In genomic region chr6:39050453-39051112, GRCh38 we compare ENCODE assay signal across 29 cellular contexts. TPM values are rescaled to one million over a fixed set of nuclear protein-coding genes. Genes with fewer than 3 reads are reported as not detected.
A peak's percentile ranks its signal among the peaks of the same experiment; 100 is the strongest.
DNase-seq lines count a peak whose midpoint lies in the region; ATAC-seq and TF ChIP-seq lines count a peak whose summit lies in the region.
"Had no signal": no experiment of that assay in that cellular context is flagged by ENCODE, and none has a peak within 500 bp of the region (broad histone marks: within the 10 kb centered on the region; RNA-seq: fewer than 3 reads in every experiment).

No MANE protein-coding gene starts in this region.

- H3K4me2 ChIP-seq in Loucy (ENCODE audit: low read depth, low read length, poor library complexity, severe bottlenecking) (peak overlapping the region; percentile 76), PC-9 (no peak overlapping the region)
- H3K4me2 ChIP-seq: KMS-11 had no signal

- POLR2A ChIA-PET in PC-9 (lab: Charles Lee; ENCODE audit: unreplicated experiment) = no interaction called here

- H3K79me2 ChIP-seq in Loucy (ENCODE audit: insufficient read depth, low read length) (peaks cover 41% of the 10 kb centered on the region), PC-9 (ENCODE audit: low read depth) (no peaks in the 10 kb centered on the region)

- WGBS in body of pancreas, 2 donors = 50 to 65% methylated on average over 4 to 5 of the region's 5 CpGs

- no peaks in the 10 kb centered on the region for H3K36me3 ChIP-seq in Loucy (ENCODE audit: insufficient read depth, low read length)
- no peaks in the 10 kb centered on the region for H3K36me3 ChIP-seq in body of pancreas (replicated peaks in 1 of 2; ENCODE audit: insufficient read depth in 1 of 2, low read depth in 2 of 2)
- H3K36me3 ChIP-seq in PC-9 (ENCODE audit: low read depth) = no peaks in the 10 kb centered on the region
- H3K36me3 ChIP-seq: HAP-1, heart left ventricle, thyroid gland had no signal

- H3K27me3 ChIP-seq in Loucy (ENCODE audit: insufficient read depth, low read length, poor library complexity, severe bottlenecking) (no peaks in the 10 kb centered on the region), body of pancreas (no peaks in the 10 kb centered on the region), PC-9 (ENCODE audit: insufficient read depth, low read depth) (peaks cover 85% of the 10 kb centered on the region)
- H3K27me3 ChIP-seq: thyroid gland had no signal

- no peaks in the 10 kb centered on the region for H3K9me2 ChIP-seq in Loucy (replicated peaks; ENCODE audit: low read depth, low read length)
- no peaks in the 10 kb centered on the region for H3K9me2 ChIP-seq in PC-9 (ENCODE audit: insufficient read depth)

- H3F3A ChIP-seq in Loucy (ENCODE audit: low read depth) = no peaks in the 10 kb centered on the region
- no peaks in the 10 kb centered on the region for H3F3A ChIP-seq in PC-9 (ENCODE audit: insufficient read depth, low read depth)

- no peak for TF ChIP-seq CTCF in Loucy (conservative IDR thresholded peaks at IDR 0.05; ENCODE audit: low read length)
- TF ChIP-seq CTCF in body of pancreas (IDR thresholded peaks at IDR 0.05) = no peak
- no peak for TF ChIP-seq CTCF in PC-9 (conservative IDR thresholded peaks at IDR 0.05)

- H3K4me3 ChIP-seq in Loucy (ENCODE audit: low read length, poor library complexity, severe bottlenecking) (peak overlapping the region; percentile 77), body of pancreas (no peak overlapping the region), PC-9 (no peak overlapping the region)
- H3K4me3 ChIP-seq: HAP-1, heart left ventricle, SK-N-MC, skin epidermis, thyroid gland had no signal

- no peak for ATAC-seq in body of pancreas
- ATAC-seq: heart left ventricle, left colon had no signal

- H2AFZ ChIP-seq in Loucy (ENCODE audit: low read length) (no peak overlapping the region), PC-9 (no peak overlapping the region)

- DNase-seq in activated effector memory CD4-positive, alpha-beta T cell treated with anti-CD3 and anti-CD28 coated beads, Interleukin-2, amount 50 U/mL, for 16 hours = peak; percentile 30
- no peak for DNase-seq in activated effector memory CD4-positive, alpha-beta T cell treated with Interleukin-2 at 50 U/mL for 16 hours
- DNase-seq in body of pancreas (no peak), kidney glomerular epithelial cell (lab: John Stamatoyannopoulos, UW) (no peak), T-helper 2 cell (no peak), PC-9 (no peak)
- DNase-seq in stimulated activated CD8-positive, alpha-beta memory T cell treated with anti-CD3 and anti-CD28 coated beads, Interleukin-4, amount 100 ng/mL, for 48 hours = peak; percentile 36
- DNase-seq: activated CD4-positive, alpha-beta T cell treated with anti-CD3 and anti-CD28 coated beads, Interleukin-2, amount 50 U/mL, for 4 hours; erythroblast; foreskin fibroblast; heart left ventricle; left colon; mesenchymal stem cell; NCI-H1048; NCI-H187; NCI-H2227 treated with DMSO at 0.1 percent for 48 hours; NCI-H69; stimulated activated naive CD4-positive, alpha-beta T cell treated with Interleukin-2 at 50 U/mL for 16 hours; thyroid gland had no signal

- CTCF ChIA-PET in PC-9 (lab: Charles Lee) = no interaction called here

- H3K4me1 ChIP-seq in Loucy (ENCODE audit: insufficient read depth, low read length, poor library complexity, severe bottlenecking) (peaks cover 58% of the 10 kb centered on the region), body of pancreas (peaks cover 72% of the 10 kb centered on the region), PC-9 (replicated peaks; ENCODE audit: insufficient read depth) (no peaks in the 10 kb centered on the region)
- H3K4me1 ChIP-seq: HAP-1 had no signal

- peak overlapping the region; percentile 49 for H3K9ac ChIP-seq in Loucy (ENCODE audit: low read depth, low read length, poor library complexity, severe bottlenecking)
- H3K9ac ChIP-seq: KMS-11 had no signal

- H3K9me3 ChIP-seq in Loucy (ENCODE audit: insufficient read depth, low read depth, low read length) = no peaks in the 10 kb centered on the region
- no peaks in the 10 kb centered on the region for H3K9me3 ChIP-seq in body of pancreas
- no peaks in the 10 kb centered on the region for H3K9me3 ChIP-seq in PC-9 (ENCODE audit: insufficient read depth, low read depth)
- H3K9me3 ChIP-seq: HAP-1, heart left ventricle, thyroid gland had no signal

- intact Hi-C loops in body of pancreas (cut with DNase I) (no loop called here), PC-9 (cut with micrococcal nuclease; ENCODE audit: unreplicated experiment) (no loop called here)

- peaks cover 4% of the 10 kb centered on the region for H4K20me1 ChIP-seq in Loucy (ENCODE audit: insufficient read depth, low read length, poor library complexity, severe bottlenecking)
- no peaks in the 10 kb centered on the region for H4K20me1 ChIP-seq in PC-9 (ENCODE audit: insufficient read depth)

- peak overlapping the region in 3 of 4 donors; percentile 13 to 80 (median 62) for H3K27ac ChIP-seq in body of pancreas
- no peak overlapping the region for H3K27ac ChIP-seq in PC-9
- H3K27ac ChIP-seq: heart left ventricle, KMS-11, SK-N-MC, thyroid gland, VCaP had no signal

- no TSS peak for BruUV-seq in PC-9 (replicated peaks; lab: Mats Ljungman, UMichigan)

- TF ChIP-seq POLR2A in body of pancreas (IDR thresholded peaks at IDR 0.05) = no peak

RNA-seq across cellular contexts. Expression of gene GLP1R, which starts 2.0 kb away (rescaled TPM):
- total RNA-seq in body of pancreas (1 to 10 TPM; 5.7 to 6.9 TPM), PC-9 (2021) (not detected in 2 replicates)
- total RNA-seq: chondrocyte; left colon; omental fat pad; renal cortical epithelial cell; T-helper 2 cell treated with Interferon-gamma antibody and Interleukin-4, amounts not matched to agents 100 ng/mL and 5 ng/mL, for 36 hours had no signal

Comparison
In these comparisons a context has a peak if more than half of its experiments do, and no peak if none do; other contexts are left out.
1. DNase-seq: peak in activated effector memory CD4-positive, alpha-beta T cell treated with anti-CD3 and anti-CD28 coated beads, Interleukin-2, amount 50 U/mL, for 16 hours (single experiment) and stimulated activated CD8-positive, alpha-beta memory T cell treated with anti-CD3 and anti-CD28 coated beads, Interleukin-4, amount 100 ng/mL, for 48 hours (single experiment); none in activated effector memory CD4-positive, alpha-beta T cell treated with Interleukin-2 at 50 U/mL for 16 hours (single experiment), body of pancreas (0 of 4), kidney glomerular epithelial cell (single experiment), T-helper 2 cell (0 of 5) and PC-9 (0 of 2).